ENCODE assay signal across 16 cellular contexts in the genomic region with DNA sequence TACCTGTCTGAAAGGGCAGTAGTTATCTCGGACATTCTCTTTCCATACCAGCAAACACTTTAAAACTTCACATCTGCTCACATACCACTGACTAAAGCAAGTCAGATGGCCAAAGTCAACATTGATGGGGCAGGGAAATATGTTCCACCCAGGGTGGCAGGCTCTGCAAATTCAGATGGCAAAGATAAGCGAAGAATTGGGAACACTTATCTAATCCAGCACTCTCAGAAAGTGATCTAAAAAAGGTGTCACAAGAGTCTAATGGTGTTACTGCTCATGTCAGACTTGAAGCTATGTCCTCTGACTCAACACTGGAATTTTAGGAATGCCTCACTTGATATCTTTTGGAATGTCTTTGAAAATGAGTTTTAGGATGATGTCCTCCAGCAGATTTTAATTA.
"Had no signal": no experiment of that assay in that cellular context is flagged by ENCODE, and none has a peak within 500 bp of the region (broad histone marks: within the 10 kb centered on the region; RNA-seq: fewer than 3 reads in every experiment).

No MANE protein-coding gene starts in this region.

- DNase-seq: activated CD4-positive, alpha-beta memory T cell treated with anti-CD3 and anti-CD28 coated beads, Interleukin-2, amount 10 ng/mL, durations not matched to agents 7 days and 5 days; activated CD8-positive, alpha-beta memory T cell treated with anti-CD3 and anti-CD28 coated beads, Interleukin-2, amount 50 U/mL, for 4 hours; activated naive CD8-positive, alpha-beta T cell treated with anti-CD3 and anti-CD28 coated beads, Interleukin-2, amount 10 ng/mL, durations not matched to agents 7 days and 5 days; effector memory CD8-positive, alpha-beta T cell; hypothalamus; mesenchymal stem cell; nephron progenitor cell; sigmoid colon; stimulated activated CD4-positive, alpha-beta T cell treated with anti-CD3 and anti-CD28 coated beads, Interleukin-12 subunit alpha, Interleukin-12 subunit beta, amount 100 ng/mL, for 4 hours; stimulated activated naive CD4-positive, alpha-beta T cell; T-helper 9 cell; upper lobe of left lung had no signal

- H3K27ac ChIP-seq: ascending aorta, sigmoid colon, upper lobe of left lung, VCaP had no signal

- H3K4me3 Mint-ChIP-seq: activated CD4-positive, alpha-beta memory T cell treated with anti-CD3 and anti-CD28 coated beads, Interleukin-2, amount 10 ng/mL, durations not matched to agents 7 days and 5 days; activated naive CD8-positive, alpha-beta T cell treated with anti-CD3 and anti-CD28 coated beads, Interleukin-2, amount 10 ng/mL, durations not matched to agents 7 days and 5 days; central memory CD8-positive, alpha-beta T cell; dendritic cell treated with granulocyte-macrophage colony-stimulating factor and Interleukin-4, amounts not matched to agents 40 ng/mL and 50 ng/mL, for 4 days; effector memory CD8-positive, alpha-beta T cell; nephron progenitor cell had no signal

- H3K4me1 ChIP-seq: ascending aorta, sigmoid colon, upper lobe of left lung had no signal

- H3K27ac Mint-ChIP-seq: activated CD4-positive, alpha-beta memory T cell treated with anti-CD3 and anti-CD28 coated beads, Interleukin-2, amount 10 ng/mL, durations not matched to agents 7 days and 5 days; activated naive CD8-positive, alpha-beta T cell treated with anti-CD3 and anti-CD28 coated beads, Interleukin-2, amount 10 ng/mL, durations not matched to agents 7 days and 5 days; dendritic cell treated with granulocyte-macrophage colony-stimulating factor and Interleukin-4, amounts not matched to agents 40 ng/mL and 50 ng/mL, for 4 days; effector memory CD8-positive, alpha-beta T cell; nephron progenitor cell had no signal

- H3K9me3 Mint-ChIP-seq: activated naive CD8-positive, alpha-beta T cell treated with anti-CD3 and anti-CD28 coated beads, Interleukin-2, amount 10 ng/mL, durations not matched to agents 7 days and 5 days; nephron progenitor cell had no signal

- H3K9me3 ChIP-seq: ascending aorta, sigmoid colon, upper lobe of left lung had no signal

- H3K27me3 Mint-ChIP-seq: activated CD4-positive, alpha-beta memory T cell treated with anti-CD3 and anti-CD28 coated beads, Interleukin-2, amount 10 ng/mL, durations not matched to agents 7 days and 5 days; activated naive CD8-positive, alpha-beta T cell treated with anti-CD3 and anti-CD28 coated beads, Interleukin-2, amount 10 ng/mL, durations not matched to agents 7 days and 5 days; central memory CD8-positive, alpha-beta T cell; dendritic cell treated with granulocyte-macrophage colony-stimulating factor and Interleukin-4, amounts not matched to agents 40 ng/mL and 50 ng/mL, for 4 days; effector memory CD8-positive, alpha-beta T cell had no signal

- H3K36me3 ChIP-seq: ascending aorta, sigmoid colon, upper lobe of left lung had no signal

- H3K4me3 ChIP-seq: ascending aorta, sigmoid colon, upper lobe of left lung had no signal

- H3K27me3 ChIP-seq: ascending aorta, sigmoid colon, upper lobe of left lung had no signal

- H3K4me1 Mint-ChIP-seq: activated CD4-positive, alpha-beta memory T cell treated with anti-CD3 and anti-CD28 coated beads, Interleukin-2, amount 10 ng/mL, durations not matched to agents 7 days and 5 days; activated naive CD8-positive, alpha-beta T cell treated with anti-CD3 and anti-CD28 coated beads, Interleukin-2, amount 10 ng/mL, durations not matched to agents 7 days and 5 days; central memory CD8-positive, alpha-beta T cell; nephron progenitor cell had no signal

- H3K36me3 Mint-ChIP-seq: activated naive CD8-positive, alpha-beta T cell treated with anti-CD3 and anti-CD28 coated beads, Interleukin-2, amount 10 ng/mL, durations not matched to agents 7 days and 5 days had no signal

- ATAC-seq: effector memory CD8-positive, alpha-beta T cell had no signal
